In genomic region chr15:84151205-84151931, GRCh38 we compare ENCODE assay signal across 23 cellular contexts.
A peak's percentile ranks its signal among the peaks of the same experiment; 100 is the strongest.
DNase-seq lines count a peak whose midpoint lies in the region; ATAC-seq and TF ChIP-seq lines count a peak whose summit lies in the region.
"Had no signal": no experiment of that assay in that cellular context is flagged by ENCODE, and none has a peak within 500 bp of the region (broad histone marks: within the 10 kb centered on the region; RNA-seq: fewer than 3 reads in every experiment).

No MANE protein-coding gene starts in this region.

- peak; percentile 48 for DNase-seq in A172 (ENCODE audit: low spot score)
- DNase-seq in HEK293T (ENCODE audit: extremely low spot score) = peak; percentile 12
- peak; percentile 59 for DNase-seq in chondrocyte (ENCODE audit: low spot score)
- DNase-seq in mesothelial cell of epicardium (ENCODE audit: low spot score in 2 of 2, unreplicated experiment in 2 of 2) = peak in 1 of 2 experiments; percentile 66
- no peak for DNase-seq in NCI-H2171 treated with DMSO at 0.1 percent for 48 hours (lab: John Stamatoyannopoulos, UW)
- DNase-seq in right cardiac atrium = no peak
- no peak for DNase-seq in CD4-positive, alpha-beta memory T cell
- DNase-seq: activated CD8-positive, alpha-beta memory T cell treated with anti-CD3 and anti-CD28 coated beads, Interleukin-2, amount 50 U/mL, for 4 hours; activated naive CD8-positive, alpha-beta T cell treated with anti-CD3 and anti-CD28 coated beads, Interleukin-2, amount 50 U/mL, for 24 hours; C1 segment of cervical spinal cord; heart left ventricle; immature natural killer cell; NCI-H1417 treated with DMSO at 0.1 percent for 48 hours; NCI-H524 treated with DMSO at 0.1 percent for 48 hours; spleen; stimulated activated CD4-positive, alpha-beta T cell treated with anti-CD3 and anti-CD28 coated beads, Interleukin-4, amount 100 ng/mL, for 1 hour; stimulated activated naive CD8-positive, alpha-beta T cell treated with anti-CD3 and anti-CD28 coated beads, Interleukin-15, Interleukin-2, amounts not matched to agents 100 U/mL and 50 U/mL, for 24 hours; thyroid gland had no signal

- no peaks in the 10 kb centered on the region for H3K27me3 ChIP-seq in right cardiac atrium (ENCODE audit: control insufficient read depth, insufficient read depth)
- no peaks in the 10 kb centered on the region for H3K27me3 ChIP-seq in CD4-positive, alpha-beta memory T cell (ENCODE audit: insufficient read depth, low read length)
- H3K27me3 ChIP-seq: heart left ventricle, neutrophil, thyroid gland had no signal

- WGBS in right cardiac atrium = 80% methylated on average over 11 of the region's 11 CpGs

- H3K4me1 ChIP-seq in right cardiac atrium (ENCODE audit: control insufficient read depth, insufficient read depth, low read length) = no peaks in the 10 kb centered on the region
- H3K4me1 ChIP-seq in CD4-positive, alpha-beta memory T cell (ENCODE audit: insufficient read depth, low read length) = no peaks in the 10 kb centered on the region
- H3K4me1 ChIP-seq: A549, heart left ventricle, spleen, thyroid gland had no signal

- no peak overlapping the region for H3K4me3 Mint-ChIP-seq in chondrocyte (ENCODE audit: unreplicated experiment)
- no peak overlapping the region for H3K4me3 Mint-ChIP-seq in mesothelial cell of epicardium
- H3K4me3 Mint-ChIP-seq in CD4-positive, alpha-beta memory T cell = no peak overlapping the region
- H3K4me3 Mint-ChIP-seq: activated naive CD8-positive, alpha-beta T cell treated with anti-CD3 and anti-CD28 coated beads, Interleukin-2, amount 50 U/mL, for 24 hours; dendritic cell treated with granulocyte-macrophage colony-stimulating factor and Interleukin-4, amounts not matched to agents 40 ng/mL and 50 ng/mL, for 4 days; immature natural killer cell had no signal

- H3K36me3 ChIP-seq in CD4-positive, alpha-beta memory T cell (ENCODE audit: insufficient read depth, low read length) = no peaks in the 10 kb centered on the region
- H3K36me3 ChIP-seq: heart left ventricle, neutrophil, spleen, thyroid gland had no signal

- CTCF ChIA-PET in HEK293T (lab: Yijun Ruan, JAX) = no interaction called here
- CTCF ChIA-PET in CD4-positive, alpha-beta memory T cell (lab: Charles Lee; ENCODE audit: partially characterized antibody) = no interaction called here

- no peak overlapping the region for H3K27ac ChIP-seq in right cardiac atrium (ENCODE audit: low read length)
- no peak overlapping the region for H3K27ac ChIP-seq in CD4-positive, alpha-beta memory T cell (ENCODE audit: low read depth, low read length)
- H3K27ac ChIP-seq: A549, heart left ventricle, neutrophil, spleen, thyroid gland had no signal

- H3K27ac Mint-ChIP-seq in chondrocyte (ENCODE audit: unreplicated experiment) = no peak overlapping the region
- peak overlapping the region; percentile 30 for H3K27ac Mint-ChIP-seq in mesothelial cell of epicardium
- no peak overlapping the region for H3K27ac Mint-ChIP-seq in CD4-positive, alpha-beta memory T cell
- H3K27ac Mint-ChIP-seq: activated naive CD8-positive, alpha-beta T cell treated with anti-CD3 and anti-CD28 coated beads, Interleukin-2, amount 50 U/mL, for 24 hours; activated T-helper 2 cell treated with anti-CD3 and anti-CD28 coated beads, Interferon-gamma antibody, Interleukin-2, Interleukin-4, amounts not matched to agents 10 μg/mL and 5 μg/mL and 100 μg/mL, durations not matched to agents 14 hours and 24 hours and 36 hours; dendritic cell treated with granulocyte-macrophage colony-stimulating factor and Interleukin-4, amounts not matched to agents 40 ng/mL and 50 ng/mL, for 4 days; immature natural killer cell had no signal

- peaks cover 3% of the 10 kb centered on the region for H3K27me3 Mint-ChIP-seq in chondrocyte (ENCODE audit: low read depth)
- H3K27me3 Mint-ChIP-seq in mesothelial cell of epicardium (ENCODE audit: low read depth) = no peaks in the 10 kb centered on the region
- H3K27me3 Mint-ChIP-seq in CD4-positive, alpha-beta memory T cell = peaks cover 0 to 1% of the 10 kb centered on the region in 2 donors
- H3K27me3 Mint-ChIP-seq: activated naive CD8-positive, alpha-beta T cell treated with anti-CD3 and anti-CD28 coated beads, Interleukin-2, amount 50 U/mL, for 24 hours; dendritic cell treated with granulocyte-macrophage colony-stimulating factor and Interleukin-4, amounts not matched to agents 40 ng/mL and 50 ng/mL, for 4 days had no signal

- no peaks in the 10 kb centered on the region for H3K9me3 Mint-ChIP-seq in chondrocyte (ENCODE audit: low read depth)
- no peaks in the 10 kb centered on the region for H3K9me3 Mint-ChIP-seq in mesothelial cell of epicardium
- H3K9me3 Mint-ChIP-seq in CD4-positive, alpha-beta memory T cell = no peaks in the 10 kb centered on the region
- H3K9me3 Mint-ChIP-seq: activated naive CD8-positive, alpha-beta T cell treated with anti-CD3 and anti-CD28 coated beads, Interleukin-2, amount 50 U/mL, for 24 hours; activated T-helper 2 cell treated with anti-CD3 and anti-CD28 coated beads, Interferon-gamma antibody, Interleukin-2, Interleukin-4, amounts not matched to agents 10 μg/mL and 5 μg/mL and 100 μg/mL, durations not matched to agents 14 hours and 24 hours and 36 hours; dendritic cell treated with granulocyte-macrophage colony-stimulating factor and Interleukin-4, amounts not matched to agents 40 ng/mL and 50 ng/mL, for 4 days had no signal

- no peaks in the 10 kb centered on the region for H3K4me1 Mint-ChIP-seq in chondrocyte (ENCODE audit: low read depth)
- H3K4me1 Mint-ChIP-seq in mesothelial cell of epicardium = peaks cover 31% of the 10 kb centered on the region
- H3K4me1 Mint-ChIP-seq in CD4-positive, alpha-beta memory T cell = no peaks in the 10 kb centered on the region
- H3K4me1 Mint-ChIP-seq: activated naive CD8-positive, alpha-beta T cell treated with anti-CD3 and anti-CD28 coated beads, Interleukin-2, amount 50 U/mL, for 24 hours; immature natural killer cell had no signal

- POLR2A ChIA-PET in HEK293T (lab: Yijun Ruan, JAX) = no interaction called here
- POLR2A ChIA-PET in CD4-positive, alpha-beta memory T cell (lab: Charles Lee; ENCODE audit: partially characterized antibody) = no interaction called here

- intact Hi-C loops in right cardiac atrium (cut with DNase I) = no loop called here
- intact Hi-C loops in CD4-positive, alpha-beta memory T cell (cut with micrococcal nuclease) = no loop called here

- no peak for TF ChIP-seq CTCF in chondrocyte (IDR thresholded peaks at IDR 0.05)
- no peak for TF ChIP-seq CTCF in mesothelial cell of epicardium (IDR thresholded peaks at IDR 0.05; ENCODE audit: unreplicated experiment)

- no peaks in the 10 kb centered on the region for H3K9me3 ChIP-seq in right cardiac atrium (ENCODE audit: control insufficient read depth, low read length)
- H3K9me3 ChIP-seq in CD4-positive, alpha-beta memory T cell (ENCODE audit: control insufficient read depth in 1 of 2, low read length in 2 of 2) = no peaks in the 10 kb centered on the region
- H3K9me3 ChIP-seq: A549, heart left ventricle, neutrophil, spleen, thyroid gland had no signal

- H3K36me3 Mint-ChIP-seq in chondrocyte (ENCODE audit: low read depth) = no peaks in the 10 kb centered on the region
- no peaks in the 10 kb centered on the region for H3K36me3 Mint-ChIP-seq in mesothelial cell of epicardium
- H3K36me3 Mint-ChIP-seq in CD4-positive, alpha-beta memory T cell = no peaks in the 10 kb centered on the region
- H3K36me3 Mint-ChIP-seq: immature natural killer cell had no signal

- H3K4me3 ChIP-seq in right cardiac atrium (ENCODE audit: low read length) = no peak overlapping the region
- H3K4me3 ChIP-seq in CD4-positive, alpha-beta memory T cell (ENCODE audit: low read length in 2 of 2) = no peak overlapping the region
- H3K4me3 ChIP-seq: A549, heart left ventricle, spleen, thyroid gland had no signal

- ATAC-seq in GM19463 (IDR thresholded peaks at IDR 0.05; ENCODE audit: unreplicated experiment) (no peak), right cardiac atrium (no peak)
- ATAC-seq: activated naive CD8-positive, alpha-beta T cell treated with anti-CD3 and anti-CD28 coated beads, Interleukin-2, amount 50 U/mL, for 24 hours; heart left ventricle; stimulated activated naive CD8-positive, alpha-beta T cell treated with anti-CD3 and anti-CD28 coated beads, Interleukin-15, Interleukin-2, amounts not matched to agents 100 U/mL and 50 U/mL, for 24 hours had no signal

TF ChIP-seq in HEK293T, 16 proteins besides CTCF, POLR2A, EP300 and RAD21:
- TF ChIP-seq FOXA1 (IDR thresholded peaks at IDR 0.05) = no peak
- no peak; the same call in 1 of the 2 replicates for TF ChIP-seq PKNOX1 (IDR thresholded peaks at IDR 0.05)
- no peak for TF ChIP-seq ZNF384 (IDR thresholded peaks at IDR 0.05)
- no peak for TF ChIP-seq TARDBP (IDR thresholded peaks at IDR 0.05)
- TF ChIP-seq ELF4 (IDR thresholded peaks at IDR 0.05) = no peak
- no peak for TF ChIP-seq NFRKB (IDR thresholded peaks at IDR 0.05)
- no peak for TF ChIP-seq FOXK2 (IDR thresholded peaks at IDR 0.05)
- no peak for TF ChIP-seq HDGF (IDR thresholded peaks at IDR 0.05; ENCODE audit: borderline replicate concordance)
- no peak for TF ChIP-seq SP1 (IDR thresholded peaks at IDR 0.05)
- TF ChIP-seq SUZ12 (IDR thresholded peaks at IDR 0.05) = no peak

Comparison
In these comparisons a context has a peak if more than half of its experiments do, and no peak if none do; other contexts are left out.
1. DNase-seq: peak in A172 (single experiment), HEK293T (single experiment) and chondrocyte (single experiment); none in NCI-H2171 treated with DMSO at 0.1 percent for 48 hours (single experiment), right cardiac atrium (0 of 3) and CD4-positive, alpha-beta memory T cell (0 of 5).